ENCODE assay signal across 1 cellular context in the genomic region with DNA sequence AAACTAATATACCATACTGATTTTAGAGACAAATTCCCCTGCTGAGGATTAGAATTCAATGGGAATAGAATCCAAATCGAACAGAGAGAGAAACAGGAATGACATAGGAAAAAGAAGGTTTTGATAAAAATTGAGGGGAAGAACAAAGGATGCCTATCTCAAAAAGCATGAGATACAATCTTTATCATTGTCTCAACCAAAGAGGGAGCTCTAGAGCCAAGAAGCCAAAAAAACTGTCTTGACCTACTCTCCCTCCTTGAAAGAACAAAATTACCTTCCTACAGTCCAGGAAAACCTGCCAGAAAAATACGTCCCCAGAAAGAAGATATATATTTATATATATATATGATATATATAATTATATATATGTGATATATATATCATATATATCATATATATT.
TF ChIP-seq lines count a peak whose summit lies in the region.

No MANE protein-coding gene starts in this region.

TF ChIP-seq in GM12878, 131 proteins besides CTCF, POLR2A, EP300 and RAD21:
- no peak for TF ChIP-seq RUNX3 (IDR thresholded peaks at IDR 0.05; ENCODE audit: low read length)
- no peak for TF ChIP-seq EGR1 (IDR thresholded peaks at IDR 0.05; ENCODE audit: borderline replicate concordance in 1 of 2, low read depth in 2 of 2, low read length in 2 of 2)
- TF ChIP-seq MYC (IDR thresholded peaks at IDR 0.05; ENCODE audit: insufficient read depth, insufficient read length, insufficient replicate concordance, low read length, severe bottlenecking) = no peak
- TF ChIP-seq, protein P1, sequence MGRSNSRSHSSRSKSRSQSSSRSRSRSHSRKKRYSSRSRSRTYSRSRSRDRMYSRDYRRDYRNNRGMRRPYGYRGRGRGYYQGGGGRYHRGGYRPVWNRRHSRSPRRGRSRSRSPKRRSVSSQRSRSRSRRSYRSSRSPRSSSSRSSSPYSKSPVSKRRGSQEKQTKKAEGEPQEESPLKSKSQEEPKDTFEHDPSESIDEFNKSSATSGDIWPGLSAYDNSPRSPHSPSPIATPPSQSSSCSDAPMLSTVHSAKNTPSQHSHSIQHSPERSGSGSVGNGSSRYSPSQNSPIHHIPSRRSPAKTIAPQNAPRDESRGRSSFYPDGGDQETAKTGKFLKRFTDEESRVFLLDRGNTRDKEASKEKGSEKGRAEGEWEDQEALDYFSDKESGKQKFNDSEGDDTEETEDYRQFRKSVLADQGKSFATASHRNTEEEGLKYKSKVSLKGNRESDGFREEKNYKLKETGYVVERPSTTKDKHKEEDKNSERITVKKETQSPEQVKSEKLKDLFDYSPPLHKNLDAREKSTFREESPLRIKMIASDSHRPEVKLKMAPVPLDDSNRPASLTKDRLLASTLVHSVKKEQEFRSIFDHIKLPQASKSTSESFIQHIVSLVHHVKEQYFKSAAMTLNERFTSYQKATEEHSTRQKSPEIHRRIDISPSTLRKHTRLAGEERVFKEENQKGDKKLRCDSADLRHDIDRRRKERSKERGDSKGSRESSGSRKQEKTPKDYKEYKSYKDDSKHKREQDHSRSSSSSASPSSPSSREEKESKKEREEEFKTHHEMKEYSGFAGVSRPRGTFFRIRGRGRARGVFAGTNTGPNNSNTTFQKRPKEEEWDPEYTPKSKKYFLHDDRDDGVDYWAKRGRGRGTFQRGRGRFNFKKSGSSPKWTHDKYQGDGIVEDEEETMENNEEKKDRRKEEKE (IDR thresholded peaks at IDR 0.05) = no peak
- TF ChIP-seq, protein P2, sequence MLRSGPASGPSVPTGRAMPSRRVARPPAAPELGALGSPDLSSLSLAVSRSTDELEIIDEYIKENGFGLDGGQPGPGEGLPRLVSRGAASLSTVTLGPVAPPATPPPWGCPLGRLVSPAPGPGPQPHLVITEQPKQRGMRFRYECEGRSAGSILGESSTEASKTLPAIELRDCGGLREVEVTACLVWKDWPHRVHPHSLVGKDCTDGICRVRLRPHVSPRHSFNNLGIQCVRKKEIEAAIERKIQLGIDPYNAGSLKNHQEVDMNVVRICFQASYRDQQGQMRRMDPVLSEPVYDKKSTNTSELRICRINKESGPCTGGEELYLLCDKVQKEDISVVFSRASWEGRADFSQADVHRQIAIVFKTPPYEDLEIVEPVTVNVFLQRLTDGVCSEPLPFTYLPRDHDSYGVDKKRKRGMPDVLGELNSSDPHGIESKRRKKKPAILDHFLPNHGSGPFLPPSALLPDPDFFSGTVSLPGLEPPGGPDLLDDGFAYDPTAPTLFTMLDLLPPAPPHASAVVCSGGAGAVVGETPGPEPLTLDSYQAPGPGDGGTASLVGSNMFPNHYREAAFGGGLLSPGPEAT (IDR thresholded peaks at IDR 0.05; ENCODE audit: low read depth) = no peak
- no peak for TF ChIP-seq TBL1XR1 (IDR thresholded peaks at IDR 0.05; ENCODE audit: low read depth, low read length)
- TF ChIP-seq, protein P3, sequence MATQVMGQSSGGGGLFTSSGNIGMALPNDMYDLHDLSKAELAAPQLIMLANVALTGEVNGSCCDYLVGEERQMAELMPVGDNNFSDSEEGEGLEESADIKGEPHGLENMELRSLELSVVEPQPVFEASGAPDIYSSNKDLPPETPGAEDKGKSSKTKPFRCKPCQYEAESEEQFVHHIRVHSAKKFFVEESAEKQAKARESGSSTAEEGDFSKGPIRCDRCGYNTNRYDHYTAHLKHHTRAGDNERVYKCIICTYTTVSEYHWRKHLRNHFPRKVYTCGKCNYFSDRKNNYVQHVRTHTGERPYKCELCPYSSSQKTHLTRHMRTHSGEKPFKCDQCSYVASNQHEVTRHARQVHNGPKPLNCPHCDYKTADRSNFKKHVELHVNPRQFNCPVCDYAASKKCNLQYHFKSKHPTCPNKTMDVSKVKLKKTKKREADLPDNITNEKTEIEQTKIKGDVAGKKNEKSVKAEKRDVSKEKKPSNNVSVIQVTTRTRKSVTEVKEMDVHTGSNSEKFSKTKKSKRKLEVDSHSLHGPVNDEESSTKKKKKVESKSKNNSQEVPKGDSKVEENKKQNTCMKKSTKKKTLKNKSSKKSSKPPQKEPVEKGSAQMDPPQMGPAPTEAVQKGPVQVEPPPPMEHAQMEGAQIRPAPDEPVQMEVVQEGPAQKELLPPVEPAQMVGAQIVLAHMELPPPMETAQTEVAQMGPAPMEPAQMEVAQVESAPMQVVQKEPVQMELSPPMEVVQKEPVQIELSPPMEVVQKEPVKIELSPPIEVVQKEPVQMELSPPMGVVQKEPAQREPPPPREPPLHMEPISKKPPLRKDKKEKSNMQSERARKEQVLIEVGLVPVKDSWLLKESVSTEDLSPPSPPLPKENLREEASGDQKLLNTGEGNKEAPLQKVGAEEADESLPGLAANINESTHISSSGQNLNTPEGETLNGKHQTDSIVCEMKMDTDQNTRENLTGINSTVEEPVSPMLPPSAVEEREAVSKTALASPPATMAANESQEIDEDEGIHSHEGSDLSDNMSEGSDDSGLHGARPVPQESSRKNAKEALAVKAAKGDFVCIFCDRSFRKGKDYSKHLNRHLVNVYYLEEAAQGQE (IDR thresholded peaks at IDR 0.05; ENCODE audit: low read depth, low read length) = no peak
